ENCODE assay signal across 9 cellular contexts in genomic region chr14:99737451-99737951, GRCh38. TPM values are rescaled to one million over a fixed set of nuclear protein-coding genes. Genes with fewer than 3 reads are reported as not detected.
DNase-seq lines count a peak whose midpoint lies in the region; ATAC-seq and TF ChIP-seq lines count a peak whose summit lies in the region.
"Had no signal": no experiment of that assay in that cellular context is flagged by ENCODE, and none has a peak within 500 bp of the region (broad histone marks: within the 10 kb centered on the region; RNA-seq: fewer than 3 reads in every experiment).

No MANE protein-coding gene starts in this region.

- ATAC-seq in RWPE2 (ENCODE audit: low read depth) (peak; percentile 76), GM21390 (IDR thresholded peaks at IDR 0.05; ENCODE audit: unreplicated experiment) (no peak)
- peak; percentile 11 to 22 for ATAC-seq in natural killer cell treated with Interleukin-12 subunit alpha and Interleukin-12 subunit beta and Interleukin-15 and Interleukin-18, amount 100 ng/mL, for 72 hours

- no peak overlapping the region for H3K9ac ChIP-seq in fibroblast of lung (ENCODE audit: insufficient read depth, low read length)
- H3K9ac ChIP-seq: KMS-11 had no signal

- H3K36me3 ChIP-seq in RWPE2 (ENCODE audit: low read depth) (no peaks in the 10 kb centered on the region), fibroblast of lung (ENCODE audit: control insufficient read depth, insufficient read depth, low read length) (no peaks in the 10 kb centered on the region)

- H3K9me3 Mint-ChIP-seq in natural killer cell treated with Interleukin-12 subunit alpha and Interleukin-12 subunit beta and Interleukin-15 and Interleukin-18, amount 100 ng/mL, for 72 hours, result no peaks in the 10 kb centered on the region

- H3K4me3 Mint-ChIP-seq in natural killer cell treated with Interleukin-12 subunit alpha and Interleukin-12 subunit beta and Interleukin-15 and Interleukin-18, amount 100 ng/mL, for 72 hours, result no peak overlapping the region

- DNase-seq in ACHN (peak; percentile 70), RWPE2 (ENCODE audit: low spot score) (no peak), fibroblast of lung (ENCODE audit: low read depth in 2 of 2) (no peak), GF-D8 (lab: John Stamatoyannopoulos, UW) (no peak)
- DNase-seq in natural killer cell treated with Interleukin-12 subunit alpha and Interleukin-12 subunit beta and Interleukin-15 and Interleukin-18, amount 100 ng/mL, for 72 hours (ENCODE audit: low spot score), result peak; percentile 44
- DNase-seq in stimulated activated CD4-positive, alpha-beta T cell treated with anti-CD3 and anti-CD28 coated beads, Interleukin-4, amount 100 ng/mL, for 24 hours, result no peak
- DNase-seq in effector CD4-positive, alpha-beta T cell, result no peak

- H3K4me2 ChIP-seq in fibroblast of lung (ENCODE audit: extremely low read depth, insufficient read depth, low read length), result peak overlapping the region; percentile 87
- H3K4me2 ChIP-seq: KMS-11 had no signal

- H3K27me3 ChIP-seq in RWPE2 (ENCODE audit: insufficient read depth, poor library complexity, severe bottlenecking), result no peaks in the 10 kb centered on the region
- H3K27me3 ChIP-seq in fibroblast of lung (ENCODE audit: control insufficient read depth, insufficient read depth, low read length), result no peaks in the 10 kb centered on the region

- no peaks in the 10 kb centered on the region for H4K20me1 ChIP-seq in fibroblast of lung (ENCODE audit: control insufficient read depth, extremely low read depth, insufficient read depth, low read length)

- no peaks in the 10 kb centered on the region for H3K9me3 ChIP-seq in RWPE2 (ENCODE audit: severe bottlenecking)
- H3K9me3 ChIP-seq in fibroblast of lung (ENCODE audit: control insufficient read depth, insufficient read depth, low read depth, low read length), result no peaks in the 10 kb centered on the region

- TF ChIP-seq CTCF in RWPE2 (IDR thresholded peaks at IDR 0.05; ENCODE audit: poor library complexity, severe bottlenecking) (no peak), fibroblast of lung (conservative IDR thresholded peaks at IDR 0.05 in 1 of 2, IDR thresholded peaks at IDR 0.05 in 1 of 2; ENCODE audit: low read depth in 1 of 2, low read length in 2 of 2) (no peak)

- no peaks in the 10 kb centered on the region for H3K4me1 ChIP-seq in RWPE2 (ENCODE audit: insufficient read depth, poor library complexity, severe bottlenecking)
- H3K4me1 ChIP-seq in fibroblast of lung (ENCODE audit: control insufficient read depth, extremely low read depth, insufficient read depth, low read length), result peaks cover 5% of the 10 kb centered on the region

- in situ Hi-C loops in ACHN (cut with HindIII; ENCODE audit: low pct_ligation_motif_present, low pct_unique_long_range_greater_than_20kb, low sequenced_read_pairs), result no loop called here

- H2AFZ ChIP-seq in fibroblast of lung (ENCODE audit: low read length), result peak overlapping the region; percentile 90

- H3K27ac ChIP-seq in RWPE2 (ENCODE audit: poor library complexity, severe bottlenecking) (no peak overlapping the region), fibroblast of lung (ENCODE audit: insufficient read depth, low read length) (no peak overlapping the region)
- H3K27ac ChIP-seq: KMS-11 had no signal

- peaks cover 8 to 30% of the 10 kb centered on the region in 2 donors for H3K27me3 Mint-ChIP-seq in natural killer cell treated with Interleukin-12 subunit alpha and Interleukin-12 subunit beta and Interleukin-15 and Interleukin-18, amount 100 ng/mL, for 72 hours

- H3K79me2 ChIP-seq in fibroblast of lung (ENCODE audit: control insufficient read depth, insufficient read depth, low read length), result no peaks in the 10 kb centered on the region

- no peak overlapping the region for H3K27ac Mint-ChIP-seq in natural killer cell treated with Interleukin-12 subunit alpha and Interleukin-12 subunit beta and Interleukin-15 and Interleukin-18, amount 100 ng/mL, for 72 hours

- H3K4me1 Mint-ChIP-seq in natural killer cell treated with Interleukin-12 subunit alpha and Interleukin-12 subunit beta and Interleukin-15 and Interleukin-18, amount 100 ng/mL, for 72 hours (ENCODE audit: low read depth in 2 of 2), result no peaks in the 10 kb centered on the region

- no peaks in the 10 kb centered on the region for H3K36me3 Mint-ChIP-seq in natural killer cell treated with Interleukin-12 subunit alpha and Interleukin-12 subunit beta and Interleukin-15 and Interleukin-18, amount 100 ng/mL, for 72 hours

- peak overlapping the region; percentile 5 for H3K4me3 ChIP-seq in RWPE2 (ENCODE audit: severe bottlenecking)
- H3K4me3 ChIP-seq in fibroblast of lung (replicated peaks in 1 of 4; ENCODE audit: control extremely low read depth in 1 of 4, insufficient read depth in 1 of 4, low read depth in 3 of 4, low read length in 4 of 4), result peak overlapping the region in 3 of 4 experiments; percentile 27 to 60 (median 52)

RNA-seq across cellular contexts. Expression of gene CYP46A1, which starts 53.4 kb away (rescaled TPM):
- total RNA-seq in fibroblast of lung, result under 0.01 and 0.33 TPM in 2 replicates
- 0.09 and 0.11 TPM in 2 replicates for polyA plus RNA-seq in fibroblast of lung
- polyA plus RNA-seq in fibroblast of lung (2012), result 0.05 and 0.10 TPM in 2 replicates
- 0.20 TPM in 1 of 2 replicates, not detected in the other for polyA minus RNA-seq in fibroblast of lung (ENCODE audit: low replicate concordance)
- under 1 TPM in 1 of 2 donors, not detected in 1; 0.11 TPM for total RNA-seq in natural killer cell treated with Interleukin-12 subunit alpha and Interleukin-12 subunit beta and Interleukin-15 and Interleukin-18, amount 100 ng/mL, for 72 hours

RNA-seq across cellular contexts. Expression of gene EML1, which starts 55.7 kb away (rescaled TPM):
- total RNA-seq in fibroblast of lung, result 36.2 and 74.5 TPM in 2 replicates
- 22.4 and 25.5 TPM in 2 replicates for polyA plus RNA-seq in fibroblast of lung
- 21.6 and 24.6 TPM in 2 replicates for polyA plus RNA-seq in fibroblast of lung (2012)
- polyA minus RNA-seq in fibroblast of lung (ENCODE audit: low replicate concordance), result 33.5 and 66.1 TPM in 2 replicates
- total RNA-seq in natural killer cell treated with Interleukin-12 subunit alpha and Interleukin-12 subunit beta and Interleukin-15 and Interleukin-18, amount 100 ng/mL, for 72 hours, result 1 to 10 TPM in 1 of 2 donors, not detected in 1; 1.4 TPM

Comparison
In these comparisons a context has a peak if more than half of its experiments do, and no peak if none do; other contexts are left out.
1. DNase-seq: peak in ACHN (single experiment) and natural killer cell treated with Interleukin-12 subunit alpha and Interleukin-12 subunit beta and Interleukin-15 and Interleukin-18, amount 100 ng/mL, for 72 hours (single experiment); none in RWPE2 (single experiment), fibroblast of lung (0 of 2), GF-D8 (single experiment), stimulated activated CD4-positive, alpha-beta T cell treated with anti-CD3 and anti-CD28 coated beads, Interleukin-4, amount 100 ng/mL, for 24 hours (single experiment) and effector CD4-positive, alpha-beta T cell (single experiment).
2. RNA of gene EML1, which starts 55.7 kb away (total RNA-seq): 36.2 to 74.5 TPM in fibroblast of lung; 1.4 TPM in natural killer cell treated with Interleukin-12 subunit alpha and Interleukin-12 subunit beta and Interleukin-15 and Interleukin-18, amount 100 ng/mL, for 72 hours; every median in the first group is over 10 times any median in the second.